In genomic region chr14:104687601-104688504, GRCh38 we compare ENCODE assay signal across 1 cellular context.
TF ChIP-seq lines count a peak whose summit lies in the region.

No MANE protein-coding gene starts in this region.

TF ChIP-seq in HepG2, 621 proteins besides CTCF, POLR2A, EP300 and RAD21 (continued from another document and continues in another):
- peak; percentile 99 for TF ChIP-seq UBTF (CRISPR knock-in tag; IDR thresholded peaks at IDR 0.05)
- TF ChIP-seq THYN1 (CRISPR knock-in tag; IDR thresholded peaks at IDR 0.05; ENCODE audit: borderline replicate concordance, low read depth) = no peak
- no peak for TF ChIP-seq HDAC6 (IDR thresholded peaks at IDR 0.05; ENCODE audit: low read depth, low read length)
- no peak for TF ChIP-seq SNRNP70 (IDR thresholded peaks at IDR 0.05; ENCODE audit: low read depth, low read length)
- no peak for TF ChIP-seq ZNF136 (CRISPR knock-in tag; IDR thresholded peaks at IDR 0.05; ENCODE audit: low read depth)
- peak; percentile 93; the same call in 1 of the 2 replicates for TF ChIP-seq ZSCAN31 (CRISPR knock-in tag; IDR thresholded peaks at IDR 0.05; ENCODE audit: low read depth)
- TF ChIP-seq LCORL (IDR thresholded peaks at IDR 0.05) = no peak
- peak; percentile 91 for TF ChIP-seq LCORL (CRISPR knock-in tag; IDR thresholded peaks at IDR 0.05)
- TF ChIP-seq YEATS2 (CRISPR knock-in tag; IDR thresholded peaks at IDR 0.05; ENCODE audit: borderline replicate concordance) = 0 out of 2 replicates have a peak, but pooled peaks have one; percentile 9
- TF ChIP-seq SOX6 (IDR thresholded peaks at IDR 0.05) = no peak
- TF ChIP-seq SOX6 (CRISPR knock-in tag; IDR thresholded peaks at IDR 0.05) = peak; percentile 52; the same call in 1 of the 2 replicates
- TF ChIP-seq U2AF2 (IDR thresholded peaks at IDR 0.05; ENCODE audit: low read depth, low read length) = no peak
- TF ChIP-seq KDM5B (CRISPR knock-in tag; IDR thresholded peaks at IDR 0.05; ENCODE audit: borderline replicate concordance) = peak; percentile 41
- peak; percentile 92 for TF ChIP-seq ZNF687 (CRISPR knock-in tag; IDR thresholded peaks at IDR 0.05)
- TF ChIP-seq ZNF101 (CRISPR knock-in tag; IDR thresholded peaks at IDR 0.05; ENCODE audit: borderline replicate concordance, low read depth) = no peak
- no peak for TF ChIP-seq RARG (CRISPR knock-in tag; IDR thresholded peaks at IDR 0.05; ENCODE audit: low read depth)
- TF ChIP-seq HOXD1 (CRISPR knock-in tag; IDR thresholded peaks at IDR 0.05) = no peak
- TF ChIP-seq E2F1 (CRISPR knock-in tag; IDR thresholded peaks at IDR 0.05) = no peak
- peak; percentile 72; the same call in 1 of the 2 replicates for TF ChIP-seq TFAP4 (IDR thresholded peaks at IDR 0.05; ENCODE audit: borderline replicate concordance, low read depth)
- peak; percentile 72 for TF ChIP-seq ZFY (CRISPR knock-in tag; IDR thresholded peaks at IDR 0.05)
- no peak for TF ChIP-seq MLXIP (CRISPR knock-in tag; IDR thresholded peaks at IDR 0.05; ENCODE audit: borderline replicate concordance)
- TF ChIP-seq MTF1 (CRISPR knock-in tag; IDR thresholded peaks at IDR 0.05) = no peak
- peak; percentile 73; the same call in 1 of the 2 replicates for TF ChIP-seq ZC3H13 (CRISPR knock-in tag; IDR thresholded peaks at IDR 0.05)
- no peak for TF ChIP-seq ZNF260 (CRISPR knock-in tag; IDR thresholded peaks at IDR 0.05; ENCODE audit: borderline replicate concordance, low read depth)
- 0 out of 2 replicates have a peak, but pooled peaks have one; percentile 60 for TF ChIP-seq MIXL1 (CRISPR knock-in tag; IDR thresholded peaks at IDR 0.05)
- no peak for TF ChIP-seq E2F2 (CRISPR knock-in tag; IDR thresholded peaks at IDR 0.05; ENCODE audit: borderline replicate concordance)
- peak; percentile 78; the same call in 1 of the 2 replicates for TF ChIP-seq ZNF800 (CRISPR knock-in tag; IDR thresholded peaks at IDR 0.05)
- TF ChIP-seq KLF6 (CRISPR knock-in tag; IDR thresholded peaks at IDR 0.05) = 0 out of 2 replicates have a peak, but pooled peaks have one; percentile 12
- peak; percentile 53 for TF ChIP-seq SPEN (CRISPR knock-in tag; IDR thresholded peaks at IDR 0.05; ENCODE audit: low read depth)
- TF ChIP-seq TRIM22 (IDR thresholded peaks at IDR 0.05) = no peak
- peak; percentile 18; the same call in 1 of the 2 replicates for TF ChIP-seq ZNF333 (CRISPR knock-in tag; IDR thresholded peaks at IDR 0.05; ENCODE audit: borderline replicate concordance)
- TF ChIP-seq MIER3 (CRISPR knock-in tag; IDR thresholded peaks at IDR 0.05; ENCODE audit: borderline replicate concordance) = 0 out of 2 replicates have a peak, but pooled peaks have one; percentile 21
- peak; percentile 64 for TF ChIP-seq ZNF563 (CRISPR knock-in tag; IDR thresholded peaks at IDR 0.05)
- peak; percentile 89 for TF ChIP-seq ELF1 (CRISPR knock-in tag; IDR thresholded peaks at IDR 0.05)
- peak; percentile 35 for TF ChIP-seq MXD4 (CRISPR knock-in tag; IDR thresholded peaks at IDR 0.05)
- no peak for TF ChIP-seq ZBTB26 (CRISPR knock-in tag; IDR thresholded peaks at IDR 0.05; ENCODE audit: borderline replicate concordance)
- TF ChIP-seq U2AF1 (optimal IDR thresholded peaks at IDR 0.05; ENCODE audit: low read depth, low read length) = peak; percentile 52
- no peak for TF ChIP-seq ATF5 (CRISPR knock-in tag; IDR thresholded peaks at IDR 0.05; ENCODE audit: low read depth)
- TF ChIP-seq TSC22D2 (CRISPR knock-in tag; IDR thresholded peaks at IDR 0.05; ENCODE audit: borderline replicate concordance) = no peak; the same call in 1 of the 2 replicates
- no peak for TF ChIP-seq ZC3H4 (CRISPR knock-in tag; IDR thresholded peaks at IDR 0.05; ENCODE audit: borderline replicate concordance)
- TF ChIP-seq TRAFD1 (CRISPR knock-in tag; IDR thresholded peaks at IDR 0.05; ENCODE audit: borderline replicate concordance) = 0 out of 2 replicates have a peak, but pooled peaks have one; percentile 13
